In the genomic region with DNA sequence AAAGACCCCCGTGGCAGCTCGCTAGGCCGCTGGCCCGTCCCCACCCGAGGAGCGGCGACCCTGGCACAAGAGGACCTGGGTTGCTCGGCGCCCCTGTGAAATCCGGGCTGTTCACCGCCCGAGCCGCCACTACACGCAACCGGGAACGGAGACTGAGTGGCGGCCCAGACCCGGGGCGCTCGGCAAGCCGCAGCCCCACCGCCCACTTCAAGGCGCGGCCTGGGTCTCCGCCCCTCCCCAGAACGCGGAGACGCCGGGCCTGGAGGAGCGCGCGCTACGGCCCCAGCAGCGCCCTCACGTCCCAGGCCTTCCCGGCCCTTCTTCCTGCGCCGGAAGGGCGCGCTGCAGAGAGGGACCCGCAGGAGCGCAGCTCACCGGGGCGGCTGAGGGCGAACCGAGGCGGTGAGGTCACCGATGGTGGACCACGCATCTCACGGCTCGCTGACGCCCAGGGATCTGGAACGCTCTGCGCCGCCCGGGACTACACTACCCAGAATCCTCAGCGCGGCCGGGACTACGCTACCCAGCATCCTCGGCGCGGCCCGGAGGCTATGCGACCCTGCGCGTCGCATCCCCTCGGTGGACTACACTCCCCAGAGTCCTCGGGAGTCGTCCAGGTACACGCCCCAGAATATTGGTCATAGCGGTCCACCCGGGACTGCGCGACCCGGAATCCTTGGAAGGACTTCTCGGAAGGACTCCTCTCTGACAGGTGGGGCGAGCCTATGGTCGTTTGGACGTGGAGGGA, we compare ENCODE assay signal across 8 cellular contexts. TPM values are rescaled to one million over a fixed set of nuclear protein-coding genes. Genes with fewer than 3 reads are reported as not detected.
DNase-seq lines count a peak whose midpoint lies in the region; TF ChIP-seq lines count a peak whose summit lies in the region.

TSS of gene ZNF337 (minus strand) at position 470 of the 748 bp plus-strand sequence. CDS start 10,436 bp downstream, outside the sequence.

- no peaks in the 10 kb centered on the region for H3K9me3 ChIP-seq in ES-I3 (ENCODE audit: control insufficient read depth, insufficient read depth, low read length)

- no peaks in the 10 kb centered on the region for H3K27me3 Mint-ChIP-seq in nephron (ENCODE audit: low read depth)
- no peaks in the 10 kb centered on the region for H3K27me3 Mint-ChIP-seq in stimulated activated naive CD8-positive, alpha-beta T cell treated with anti-CD3 and anti-CD28 coated beads, Interleukin-15, Interleukin-2, amounts not matched to agents 100 ng/mL and 50 ng/mL, for 24 hours

- H3K27me3 ChIP-seq in H7 (ENCODE audit: control insufficient read depth, insufficient read depth, low read length), result no peaks in the 10 kb centered on the region

- peak within 1 kb of the TSS; percentile 89 for H3K4me3 ChIP-seq in H7 (ENCODE audit: insufficient read depth, low read depth, low read length)
- peak within 1 kb of the TSS; percentile 93 for H3K4me3 ChIP-seq in fibroblast of the aortic adventitia (ENCODE audit: low read depth, low read length)

- no peaks in the 10 kb centered on the region for H3K36me3 ChIP-seq in ES-I3 (ENCODE audit: insufficient read depth, low read length)
- no peaks in the 10 kb centered on the region for H3K36me3 ChIP-seq in H7 (replicated peaks; ENCODE audit: control insufficient read depth, insufficient read depth, low read length)

- H3K4me3 Mint-ChIP-seq in nephron, result peak within 1 kb of the TSS; percentile 97
- H3K4me3 Mint-ChIP-seq in stimulated activated naive CD8-positive, alpha-beta T cell treated with anti-CD3 and anti-CD28 coated beads, Interleukin-15, Interleukin-2, amounts not matched to agents 100 ng/mL and 50 ng/mL, for 24 hours, result peak within 1 kb of the TSS; percentile 89

- H3K9me3 Mint-ChIP-seq in nephron, result peaks cover 20% of the 10 kb centered on the region
- H3K9me3 Mint-ChIP-seq in stimulated activated naive CD8-positive, alpha-beta T cell treated with anti-CD3 and anti-CD28 coated beads, Interleukin-15, Interleukin-2, amounts not matched to agents 100 ng/mL and 50 ng/mL, for 24 hours, result peaks cover 15% of the 10 kb centered on the region

- H3K27ac Mint-ChIP-seq in nephron, result peak within 1 kb of the TSS; percentile 86 to 98 (median 96)
- peak within 1 kb of the TSS; percentile 86 for H3K27ac Mint-ChIP-seq in stimulated activated naive CD8-positive, alpha-beta T cell treated with anti-CD3 and anti-CD28 coated beads, Interleukin-15, Interleukin-2, amounts not matched to agents 100 ng/mL and 50 ng/mL, for 24 hours

- peaks cover 19% of the 10 kb centered on the region for H3K4me1 Mint-ChIP-seq in nephron
- peaks cover 52% of the 10 kb centered on the region for H3K4me1 Mint-ChIP-seq in stimulated activated naive CD8-positive, alpha-beta T cell treated with anti-CD3 and anti-CD28 coated beads, Interleukin-15, Interleukin-2, amounts not matched to agents 100 ng/mL and 50 ng/mL, for 24 hours (ENCODE audit: low read depth)

- no peaks in the 10 kb centered on the region for H3K4me1 ChIP-seq in ES-I3 (ENCODE audit: insufficient read depth, low read length)

- DNase-seq in H7 (peak; percentile 94), M059J (ENCODE audit: low read depth) (peak; percentile 98), SHP77 (lab: John Stamatoyannopoulos, UW) (peak; percentile 99), fibroblast of the aortic adventitia (ENCODE audit: low read depth) (peak; percentile 91)
- peak; percentile 88 for DNase-seq in activated effector memory CD4-positive, alpha-beta T cell treated with Interleukin-2 at 50 U/mL for 16 hours

- peaks cover 20% of the 10 kb centered on the region for H3K36me3 Mint-ChIP-seq in nephron (ENCODE audit: low read depth)
- H3K36me3 Mint-ChIP-seq in stimulated activated naive CD8-positive, alpha-beta T cell treated with anti-CD3 and anti-CD28 coated beads, Interleukin-15, Interleukin-2, amounts not matched to agents 100 ng/mL and 50 ng/mL, for 24 hours (ENCODE audit: low read depth), result peaks cover 42% of the 10 kb centered on the region

- no peak for TF ChIP-seq CTCF in fibroblast of the aortic adventitia (IDR thresholded peaks at IDR 0.05; ENCODE audit: insufficient read depth, low read length)
- no peak for TF ChIP-seq CTCF in nephron (IDR thresholded peaks at IDR 0.05; ENCODE audit: unreplicated experiment in 3 of 3)

- peak within 1 kb of the TSS; percentile 92 for H3K9ac ChIP-seq in ES-I3 (ENCODE audit: low read depth, low read length)

RNA-seq across cellular contexts. Expression of gene ZNF337, which starts in this region (rescaled TPM):
- total RNA-seq in H7 (2014; rRNA removed; shearing (Covaris generic)), result 5.7 and 7.1 TPM in 2 replicates
- total RNA-seq in M059J (2014; rRNA removed; shearing (Covaris generic)), result 6.2 and 12.5 TPM in 2 replicates
- 8.6 and 13.9 TPM in 2 replicates for total RNA-seq in fibroblast of the aortic adventitia (ENCODE audit: low replicate concordance)

Comparison
In these comparisons a context has a peak if more than half of its experiments do, and no peak if none do; other contexts are left out.
1. Peak in every context shown above with its lines: DNase-seq and H3K4me3 ChIP-seq.